Comparison of ENCODE assay signal across 23 cellular contexts in genomic region chr2:234802071-234802844, GRCh38.
DNase-seq lines count a peak whose midpoint lies in the region; ATAC-seq, FAIRE-seq and TF ChIP-seq lines count a peak whose summit lies in the region.
"Had no signal": no experiment of that assay in that cellular context is flagged by ENCODE, and none has a peak within 500 bp of the region (broad histone marks: within the 10 kb centered on the region; RNA-seq: fewer than 3 reads in every experiment).

No MANE protein-coding gene starts in this region.

- no peak overlapping the region for H3K4me2 ChIP-seq in A549
- peak overlapping the region; percentile 40 for H3K4me2 ChIP-seq in HepG2 (ENCODE audit: low read depth, low read length)
- H3K4me2 ChIP-seq: BLaER1 had no signal

- BruUV-seq in HepG2 (replicated peaks; lab: Mats Ljungman, UMichigan): no TSS peak

- H3K36me3 ChIP-seq in HepG2 (replicated peaks in 1 of 2; ENCODE audit: control insufficient read depth in 1 of 2, insufficient read depth in 2 of 2, low read length in 2 of 2) (no peaks in the 10 kb centered on the region), right lobe of liver (no peaks in the 10 kb centered on the region)
- H3K36me3 ChIP-seq: BE2C, BLaER1 had no signal

- H3K4me3 ChIP-seq in A549 (no peak overlapping the region), HepG2 (replicated peaks in 1 of 3; ENCODE audit: insufficient read depth in 1 of 3, low read depth in 2 of 3, low read length in 3 of 3) (no peak overlapping the region), right lobe of liver (no peak overlapping the region)
- H3K4me3 ChIP-seq: BLaER1 had no signal

- 72% methylated on average over 4 of the region's 4 CpGs for WGBS in A549 (ENCODE audit: missing lambda C conversion rate)
- 22% methylated on average over 4 of the region's 4 CpGs for WGBS in HepG2 (ENCODE audit: low lambda C conversion rate)
- WGBS in right lobe of liver (ENCODE audit: insufficient coverage, low coverage, low lambda C conversion rate, missing lambda C conversion rate): 59% methylated on average over 4 of the region's 4 CpGs

- peaks cover 5% of the 10 kb centered on the region for H3K9me3 Mint-ChIP-seq in osteocyte (ENCODE audit: unreplicated experiment)

- H3K27ac ChIP-seq in A549 (no peak overlapping the region), HepG2 (ENCODE audit: extremely low read length, insufficient read depth, low read length) (peak overlapping the region; percentile 19), right lobe of liver (no peak overlapping the region)
- H3K27ac ChIP-seq: 22Rv1, BLaER1 had no signal

- H3K4me1 ChIP-seq in A549: no peaks in the 10 kb centered on the region
- peaks cover 40% of the 10 kb centered on the region for H3K4me1 ChIP-seq in HepG2 (ENCODE audit: insufficient read depth, low read length)
- H3K4me1 ChIP-seq in right lobe of liver: peaks cover 0 to 10% (median 2%) of the 10 kb centered on the region in 4 donors
- H3K4me1 ChIP-seq: BE2C, BLaER1 had no signal

- no peaks in the 10 kb centered on the region for H4K20me1 ChIP-seq in HepG2 (ENCODE audit: insufficient read depth, low read length)
- H4K20me1 ChIP-seq: BLaER1 had no signal

- no peak for TF ChIP-seq POLR2A in A549 (IDR thresholded peaks at IDR 0.05; ENCODE audit: low read length)
- TF ChIP-seq POLR2A in HepG2 (IDR thresholded peaks at IDR 0.05; ENCODE audit: insufficient read depth in 1 of 2, low read depth in 2 of 2, low read length in 2 of 2): no peak
- no peak for TF ChIP-seq POLR2A in right lobe of liver (IDR thresholded peaks at IDR 0.05)

- POLR2A ChIA-PET in A549 (lab: Yijun Ruan, JAX): no interaction called here
- POLR2A ChIA-PET in HepG2 (lab: Yijun Ruan, JAX): interaction anchor here (1.0 to 1.2 kb wide), 3 partner anchors 22 to 113 kb away, joined by 3 to 5 read pairs (median 3); no protein-coding TSS in a partner anchor

- TF ChIP-seq CTCF in A549 (IDR thresholded peaks at IDR 0.05): no peak
- no peak for TF ChIP-seq CTCF in HepG2 (CRISPR knock-in tag; IDR thresholded peaks at IDR 0.05)
- no peak for TF ChIP-seq CTCF in right lobe of liver (IDR thresholded peaks at IDR 0.05)
- no peak for TF ChIP-seq CTCF in osteocyte (IDR thresholded peaks at IDR 0.05)
- no peak for TF ChIP-seq CTCF in D721Med (IDR thresholded peaks at IDR 0.05; ENCODE audit: insufficient read depth, missing control alignments)

- peaks cover 4% of the 10 kb centered on the region for H3K36me3 Mint-ChIP-seq in osteocyte (ENCODE audit: unreplicated experiment)
- H3K36me3 Mint-ChIP-seq: CD14-positive monocyte; CD4-positive, alpha-beta memory T cell; CD4-positive, CD25-positive, alpha-beta regulatory T cell; CD8-positive, alpha-beta memory T cell had no signal

- TF ChIP-seq EP300 in A549 (IDR thresholded peaks at IDR 0.05) (no peak), HepG2 (IDR thresholded peaks at IDR 0.05; ENCODE audit: low read depth in 2 of 2, low read length in 2 of 2) (peak in 1 of 2 experiments; percentile 62; a peak in 2 of 4 replicates), HepG2 (CRISPR knock-in tag; IDR thresholded peaks at IDR 0.05; ENCODE audit: borderline replicate concordance) (no peak)

- no peak overlapping the region for H3K27ac Mint-ChIP-seq in osteocyte (ENCODE audit: unreplicated experiment)
- H3K27ac Mint-ChIP-seq: CD14-positive monocyte; CD4-positive, alpha-beta memory T cell; CD4-positive, CD25-positive, alpha-beta regulatory T cell; CD8-positive, alpha-beta memory T cell had no signal

- H3K27me3 ChIP-seq in HepG2 (ENCODE audit: control insufficient read depth in 1 of 2, insufficient read depth in 2 of 2, low read length in 2 of 2): no peaks in the 10 kb centered on the region; a peak in 1 of 5 replicates
- H3K27me3 ChIP-seq in right lobe of liver: no peaks in the 10 kb centered on the region
- H3K27me3 ChIP-seq: BE2C, BLaER1 had no signal

- no peak overlapping the region for H3K9ac ChIP-seq in HepG2 (ENCODE audit: insufficient read depth, low read depth, low read length)
- H3K9ac ChIP-seq: BLaER1 had no signal

- peaks cover 7% of the 10 kb centered on the region for H3K27me3 Mint-ChIP-seq in osteocyte (ENCODE audit: unreplicated experiment)

- H3K79me2 ChIP-seq in HepG2 (ENCODE audit: insufficient read depth, low read length): no peaks in the 10 kb centered on the region

- no peak for FAIRE-seq in A549 (lab: Jason Lieb, UNC)
- FAIRE-seq in HepG2 (lab: Jason Lieb, UNC): no peak
- FAIRE-seq in D721Med (lab: Jason Lieb, UNC): no peak
- FAIRE-seq: G401.6, GM12891, GM19239 had no signal

- DNase-seq in A549 (ENCODE audit: low read depth in 1 of 2, low spot score in 1 of 2): no peak
- DNase-seq in HepG2 (ENCODE audit: low spot score): peak; percentile 40
- peak in 1 of 3 donors; percentile 33 for DNase-seq in right lobe of liver
- no peak for DNase-seq in osteocyte (ENCODE audit: extremely low spot score, unreplicated experiment)
- no peak for DNase-seq in D721Med (ENCODE audit: insufficient read length, low spot score)
- no peak for DNase-seq in DMS53 (lab: John Stamatoyannopoulos, UW)
- DNase-seq: ACHN; BE2C; C1 segment of cervical spinal cord; CD4-positive, alpha-beta memory T cell; CD4-positive, CD25-positive, alpha-beta regulatory T cell; CD8-positive, alpha-beta memory T cell; COR-L47; DMS 273 treated with DMSO at 0.1 percent for 48 hours; DMS153; DMS79 treated with DMSO at 0.1 percent for 48 hours; GF-D8 had no signal

- H2AFZ ChIP-seq in HepG2 (ENCODE audit: low read length): no peak overlapping the region

- no peaks in the 10 kb centered on the region for H3K4me1 Mint-ChIP-seq in osteocyte (ENCODE audit: unreplicated experiment)
- H3K4me1 Mint-ChIP-seq: CD14-positive monocyte; CD4-positive, alpha-beta memory T cell; CD4-positive, CD25-positive, alpha-beta regulatory T cell; CD8-positive, alpha-beta memory T cell had no signal

- no peak for TF ChIP-seq RAD21 in A549 (conservative IDR thresholded peaks at IDR 0.05 in 1 of 2, IDR thresholded peaks at IDR 0.05 in 1 of 2)
- TF ChIP-seq RAD21 in HepG2 (CRISPR knock-in tag; IDR thresholded peaks at IDR 0.05): no peak

- ATAC-seq in A549 (no peak), HepG2 (peak; percentile 78), right lobe of liver (peak; percentile 55 to 78 (median 62))

- in situ Hi-C loops in HepG2 (cut with HindIII; ENCODE audit: extremely low pct_ligation_motif_present, low pct_unique_long_range_greater_than_20kb): no loop called here

- intact Hi-C loops in HepG2 (cut with micrococcal nuclease; ENCODE audit: unreplicated experiment): no loop called here
- intact Hi-C loops in right lobe of liver (cut with DNase I): no loop called here

- CTCF ChIA-PET in A549 (lab: Yijun Ruan, JAX): no interaction called here
- CTCF ChIA-PET in HepG2 (lab: Yijun Ruan, JAX; ENCODE audit: low intra/inter-chr PET ratio, low total read pairs): no interaction called here

- no peak overlapping the region for H3K4me3 Mint-ChIP-seq in osteocyte (ENCODE audit: unreplicated experiment)
- H3K4me3 Mint-ChIP-seq: CD14-positive monocyte; CD4-positive, alpha-beta memory T cell; CD4-positive, CD25-positive, alpha-beta regulatory T cell; CD8-positive, alpha-beta memory T cell had no signal

- H3K9me3 ChIP-seq in A549: 0 out of 3 replicates have a peak, but pooled peaks cover 4% of the 10 kb centered on the region
- peaks cover 7% of the 10 kb centered on the region; the same call in 1 of the 2 replicates for H3K9me3 ChIP-seq in HepG2 (ENCODE audit: low read length)
- no peaks in the 10 kb centered on the region for H3K9me3 ChIP-seq in right lobe of liver
- H3K9me3 ChIP-seq: BE2C, BLaER1 had no signal

TF ChIP-seq in A549, 52 proteins besides CTCF, POLR2A, EP300 and RAD21:
- no peak for TF ChIP-seq SREBF2 (IDR thresholded peaks at IDR 0.05)
- no peak for TF ChIP-seq TFCP2L1 (CRISPR knock-in tag; IDR thresholded peaks at IDR 0.05)
- TF ChIP-seq USF2 (IDR thresholded peaks at IDR 0.05): no peak
- TF ChIP-seq MAFK (IDR thresholded peaks at IDR 0.05; ENCODE audit: partially characterized antibody): peak; percentile 57

TF ChIP-seq in HepG2, 621 proteins besides CTCF, POLR2A, EP300 and RAD21 (continues in another document):
- no peak for TF ChIP-seq IRF9 (CRISPR knock-in tag; IDR thresholded peaks at IDR 0.05; ENCODE audit: borderline replicate concordance)
- no peak for TF ChIP-seq KLF16 (CRISPR knock-in tag; IDR thresholded peaks at IDR 0.05)
- no peak for TF ChIP-seq GLI4 (CRISPR knock-in tag; IDR thresholded peaks at IDR 0.05; ENCODE audit: borderline replicate concordance)
- peak; percentile 38; the same call in 1 of the 2 replicates for TF ChIP-seq MED1 (CRISPR knock-in tag; IDR thresholded peaks at IDR 0.05)
- TF ChIP-seq JUND (CRISPR knock-in tag; IDR thresholded peaks at IDR 0.05): no peak
- TF ChIP-seq SKIL (CRISPR knock-in tag; IDR thresholded peaks at IDR 0.05; ENCODE audit: borderline replicate concordance): no peak
- TF ChIP-seq ZNF616 (CRISPR knock-in tag; IDR thresholded peaks at IDR 0.05; ENCODE audit: low read depth): no peak
- TF ChIP-seq MAFK (conservative IDR thresholded peaks at IDR 0.05 in 1 of 2, IDR thresholded peaks at IDR 0.05 in 1 of 2; ENCODE audit: low read length in 2 of 2): peak; percentile 74 to 76

Comparison
In these comparisons a context has a peak if more than half of its experiments do, and no peak if none do; other contexts are left out.
1. ATAC-seq: peak in HepG2 (single experiment) and right lobe of liver (4 of 4); none in A549 (0 of 2).
2. Of the 38 proteins assayed by ChIP-seq in both HepG2 and A549: peak only in HepG2: CEBPB, EHMT2 and MAX; only in A549: none; in both: MAFK; in neither: 33; mixed calls (peak in some experiments, not most) for 1.